Comparison of ENCODE assay signal across 1 cellular context in genomic region chr6:151835396-151835795, GRCh38.
TF ChIP-seq lines count a peak whose summit lies in the region.

No MANE protein-coding gene starts in this region.

TF ChIP-seq in HepG2, 621 proteins besides CTCF, POLR2A, EP300 and RAD21:
- no peak for TF ChIP-seq ZNF562 (CRISPR knock-in tag; IDR thresholded peaks at IDR 0.05; ENCODE audit: borderline replicate concordance)
- TF ChIP-seq CEBPB (IDR thresholded peaks at IDR 0.05; ENCODE audit: borderline replicate concordance, low read depth, low read length), result no peak
- no peak for TF ChIP-seq GFI1 (CRISPR knock-in tag; IDR thresholded peaks at IDR 0.05; ENCODE audit: borderline replicate concordance)
